Comparison of ENCODE assay signal across 8 cellular contexts in genomic region chr14:54440870-54441868, GRCh38. TPM values are rescaled to one million over a fixed set of nuclear protein-coding genes. Genes with fewer than 3 reads are reported as not detected.
DNase-seq lines count a peak whose midpoint lies in the region; ATAC-seq and TF ChIP-seq lines count a peak whose summit lies in the region.

Gene CNIH1 (minus strand): TSS chr14:54441374. CDS start chr14:54441327, 47 bp downstream.

- peak within 1 kb of the TSS; percentile 93 for H3K4me3 ChIP-seq in CD4-positive, CD25-positive, alpha-beta regulatory T cell (ENCODE audit: low read depth, low read length)
- peak within 1 kb of the TSS; percentile 47 to 93 (median 75) for H3K4me3 ChIP-seq in dorsolateral prefrontal cortex
- peak within 1 kb of the TSS; percentile 65 for H3K4me3 ChIP-seq in lower leg skin (ENCODE audit: low read depth, poor library complexity, severe bottlenecking)

- peak within 1 kb of the TSS; percentile 90 to 97 (median 97) for H3K27ac Mint-ChIP-seq in CD4-positive, CD25-positive, alpha-beta regulatory T cell

- intact Hi-C loops in dorsolateral prefrontal cortex (cut with DNase I) = loop anchor here (2.0 to 5.0 kb wide), 5 partner anchors 44 to 586 kb away; partner anchors contain the start of genes CDKN3 (in 2 of the 2), CGRRF1 (in 1 of the 2), GMFB (in 1 of the 2) and SOCS4 (in 1 of the 2)
- intact Hi-C loops in lower leg skin (cut with DNase I; ENCODE audit: low total_unique reads) = no loop called here

- peaks cover 29 to 55% (median 43%) of the 10 kb centered on the region in 4 donors for H3K4me1 Mint-ChIP-seq in CD4-positive, CD25-positive, alpha-beta regulatory T cell

- H3K4me3 Mint-ChIP-seq in CD4-positive, CD25-positive, alpha-beta regulatory T cell = peak within 1 kb of the TSS; percentile 85 to 98 (median 94)

- peaks cover 45% of the 10 kb centered on the region for H3K4me1 ChIP-seq in CD4-positive, CD25-positive, alpha-beta regulatory T cell (ENCODE audit: control insufficient read depth, insufficient read depth, low read length, poor library complexity, severe bottlenecking)

- peak; percentile 87 to 94 (median 93) for DNase-seq in CD4-positive, CD25-positive, alpha-beta regulatory T cell
- DNase-seq in NCI-H774 (lab: John Stamatoyannopoulos, UW) = peak; percentile 77
- peak; percentile 93 to 94 for DNase-seq in activated CD4-positive, alpha-beta T cell treated with anti-CD3 and anti-CD28 coated beads, Interleukin-2, amount 50 U/mL, for 48 hours
- peak; percentile 81 to 93 (median 89) for DNase-seq in dorsolateral prefrontal cortex
- DNase-seq in lower leg skin (ENCODE audit: low spot score in 2 of 2) = peak; percentile 84 to 98
- DNase-seq in stimulated activated CD4-positive, alpha-beta T cell treated with anti-CD3 and anti-CD28 coated beads, TNF-alpha, amount 100 ng/mL, for 1 hour (ENCODE audit: low read depth in 3 of 3, low spot score in 1 of 3) = peak; percentile 78 to 93 (median 88)

- H3K9me3 ChIP-seq in CD4-positive, CD25-positive, alpha-beta regulatory T cell (ENCODE audit: control insufficient read depth in 2 of 2, low read length in 2 of 2) = no peaks in the 10 kb centered on the region

- peaks cover 3% of the 10 kb centered on the region for H3K36me3 ChIP-seq in CD4-positive, CD25-positive, alpha-beta regulatory T cell (ENCODE audit: control insufficient read depth, insufficient read depth, low read length)

- H3K27ac ChIP-seq in CD4-positive, CD25-positive, alpha-beta regulatory T cell (ENCODE audit: insufficient read depth, low read length, poor library complexity, severe bottlenecking) = peak within 1 kb of the TSS; percentile 74
- H3K27ac ChIP-seq in dorsolateral prefrontal cortex = peak within 1 kb of the TSS; percentile 53 to 97 (median 90)

- peaks cover 16% of the 10 kb centered on the region for H3K27me3 Mint-ChIP-seq in CD4-positive, CD25-positive, alpha-beta regulatory T cell

- peaks cover 0 to 2% (median 0%) of the 10 kb centered on the region in 7 donors for H3K9me3 Mint-ChIP-seq in CD4-positive, CD25-positive, alpha-beta regulatory T cell

- no peaks in the 10 kb centered on the region for H3K27me3 ChIP-seq in CD4-positive, CD25-positive, alpha-beta regulatory T cell (ENCODE audit: control insufficient read depth, insufficient read depth, low read length)
- H3K27me3 ChIP-seq in dorsolateral prefrontal cortex = no peaks in the 10 kb centered on the region

- TF ChIP-seq CTCF in dorsolateral prefrontal cortex (IDR thresholded peaks at IDR 0.05 in 54 of 56, conservative IDR thresholded peaks at IDR 0.05 in 2 of 56; ENCODE audit: low read depth in 1 of 56, partially characterized antibody in 56 of 56) (peak; percentile 92 to 100 (median 99)), lower leg skin (IDR thresholded peaks at IDR 0.05) (peak in 1 of 3 donors; percentile 78)

- H3K36me3 Mint-ChIP-seq in CD4-positive, CD25-positive, alpha-beta regulatory T cell = peaks cover 4% of the 10 kb centered on the region

- no peak for TF ChIP-seq POLR2A in lower leg skin (IDR thresholded peaks at IDR 0.05)

- ATAC-seq in CD4-positive, CD25-positive, alpha-beta regulatory T cell (ENCODE audit: low read depth in 2 of 2) = peak; percentile 96
- ATAC-seq in GM19397 (IDR thresholded peaks at IDR 0.05; ENCODE audit: unreplicated experiment) (peak; percentile 98), HG03571 (IDR thresholded peaks at IDR 0.05; ENCODE audit: unreplicated experiment) (peak; percentile 96)

- WGBS in lower leg skin, 2 donors = 0 to 1% methylated on average over 63 to 81 of the region's 100 CpGs

RNA-seq across cellular contexts. Expression of gene CNIH1, which starts in this region (rescaled TPM):
- total RNA-seq in CD4-positive, CD25-positive, alpha-beta regulatory T cell = 40.5 TPM
- polyA plus RNA-seq in CD4-positive, CD25-positive, alpha-beta regulatory T cell = 100 to 1,000 TPM in 2 of 4 donors, 10 to 100 TPM in 2; 81.2 to 112 (median 102) TPM
- total RNA-seq in dorsolateral prefrontal cortex (100 to 1,000 TPM in 2 of 120 experiments, 10 to 100 TPM in 118; 43.6 to 104 (median 72.6) TPM), lower leg skin (10 to 100 TPM; 59.6 to 92.2 (median 75.8) TPM)

Comparison
In these comparisons a context has a peak if more than half of its experiments do, and no peak if none do; other contexts are left out.
1. Peak in every context shown above with its lines: DNase-seq, ATAC-seq, H3K4me3 ChIP-seq and H3K27ac ChIP-seq.